Comparison of ENCODE assay signal across 11 cellular contexts in genomic region chrX:39752820-39753219, GRCh38.
DNase-seq lines count a peak whose midpoint lies in the region; ATAC-seq and TF ChIP-seq lines count a peak whose summit lies in the region.
"Had no signal": no experiment of that assay in that cellular context is flagged by ENCODE, and none has a peak within 500 bp of the region (broad histone marks: within the 10 kb centered on the region; RNA-seq: fewer than 3 reads in every experiment).

No MANE protein-coding gene starts in this region.

- H3K27ac ChIP-seq in upper lobe of left lung = peak overlapping the region in 1 of 4 donors; percentile 44

- no peaks in the 10 kb centered on the region for H3K27me3 ChIP-seq in upper lobe of left lung

- TF ChIP-seq EP300 in upper lobe of left lung (IDR thresholded peaks at IDR 0.05) = no peak

- no peak overlapping the region for H3K4me3 ChIP-seq in upper lobe of left lung

- intact Hi-C loops in left cardiac atrium (cut with DNase I) (no loop called here), cardiac septum (cut with DNase I) (no loop called here)

- no peaks in the 10 kb centered on the region for H3K9me3 ChIP-seq in upper lobe of left lung

- peaks cover 0 to 17% (median 5%) of the 10 kb centered on the region in 4 donors for H3K4me1 ChIP-seq in upper lobe of left lung

- no peak for DNase-seq in left cardiac atrium
- DNase-seq in cardiac septum (ENCODE audit: low spot score) = no peak
- DNase-seq in RPMI8226 = peak; percentile 71
- peak; percentile 40 for DNase-seq in inferior parietal cortex (ENCODE audit: extremely low spot score)
- no peak for DNase-seq in GOT3 (lab: John Stamatoyannopoulos, UW)
- no peak for DNase-seq in upper lobe of left lung
- no peak for DNase-seq in KG1 (lab: John Stamatoyannopoulos, UW)
- DNase-seq: activated naive CD8-positive, alpha-beta T cell treated with anti-CD3 and anti-CD28 coated beads, Interleukin-2, amount 10 ng/mL, durations not matched to agents 7 days and 5 days; foreskin melanocyte; Karpas-422 had no signal

- TF ChIP-seq POLR2A in upper lobe of left lung (IDR thresholded peaks at IDR 0.05) = no peak

- ATAC-seq in left cardiac atrium = peak; percentile 14 to 47
- ATAC-seq in upper lobe of left lung (ENCODE audit: low FRiP score in 2 of 2) = no peak
- no peak for ATAC-seq in GM18498 (IDR thresholded peaks at IDR 0.05; ENCODE audit: unreplicated experiment)

- TF ChIP-seq CTCF in upper lobe of left lung (IDR thresholded peaks at IDR 0.05) = no peak

- no peaks in the 10 kb centered on the region for H3K36me3 ChIP-seq in upper lobe of left lung

- WGBS in upper lobe of left lung, 2 donors = 70 to 83% methylated on average over 2 to 8 of the region's 8 CpGs

Comparison
In these comparisons a context has a peak if more than half of its experiments do, and no peak if none do; other contexts are left out.
1. ATAC-seq: peak in left cardiac atrium (2 of 2); none in upper lobe of left lung (0 of 2) and GM18498 (single experiment).
2. DNase-seq: peak in RPMI8226 (single experiment) and inferior parietal cortex (single experiment); none in left cardiac atrium (single experiment), cardiac septum (single experiment), GOT3 (single experiment), upper lobe of left lung (0 of 2) and KG1 (single experiment).